Comparison of ENCODE assay signal across 8 cellular contexts in the genomic region with DNA sequence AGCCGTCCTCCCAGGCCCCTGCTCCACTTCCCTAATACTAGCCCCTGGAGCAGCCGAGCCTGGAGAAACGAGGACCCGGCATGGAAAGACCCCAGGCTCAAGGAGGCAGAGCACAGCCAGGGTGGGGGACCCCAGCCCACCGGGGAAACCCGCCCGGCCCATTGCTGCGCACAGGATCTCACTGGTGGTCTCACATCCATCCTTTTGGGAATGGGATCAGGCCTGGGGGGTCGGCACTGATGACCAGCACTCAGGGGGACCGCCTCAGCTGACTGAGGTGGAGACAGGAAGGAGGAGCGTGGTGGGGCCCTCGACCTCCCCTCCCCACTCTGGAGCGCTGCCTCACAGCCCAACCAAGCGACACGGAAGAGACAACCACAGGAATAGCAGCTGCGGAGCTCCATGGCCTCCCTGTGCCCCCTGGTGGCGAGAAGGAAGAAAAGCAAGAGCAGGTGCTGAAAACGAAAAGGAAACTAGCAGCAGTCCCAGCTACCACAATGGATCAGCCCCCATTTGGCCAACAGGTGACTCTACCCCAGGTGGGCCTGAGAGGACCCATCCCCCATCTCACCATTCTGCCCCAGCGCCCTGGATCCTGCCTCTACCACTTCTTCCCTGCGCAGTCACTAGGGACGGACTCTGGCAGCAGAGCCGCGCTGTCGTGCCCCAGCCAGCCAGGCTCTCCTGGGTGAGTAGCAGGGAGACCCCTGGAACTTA. TPM values are rescaled to one million over a fixed set of nuclear protein-coding genes. Genes with fewer than 3 reads are reported as not detected.
A peak's percentile ranks its signal among the peaks of the same experiment; 100 is the strongest.
DNase-seq lines count a peak whose midpoint lies in the region; ATAC-seq and TF ChIP-seq lines count a peak whose summit lies in the region.
"Not testable (repeated sequence)": the region's sequence is repeated elsewhere in the genome, so short reads cannot be mapped to it uniquely, and the experiment has no call there.

No MANE protein-coding gene starts in this region.

- H3K9me3 Mint-ChIP-seq in GM23338; nephron; stimulated activated naive CD8-positive, alpha-beta T cell treated with anti-CD3 and anti-CD28 coated beads, Interleukin-15, amount 100 ng/mL, for 72 hours: not testable (repeated sequence)

- H3F3A ChIP-seq in GM23338 (replicated peaks; ENCODE audit: low read depth), result not testable (repeated sequence)

- not testable (repeated sequence) for H3K4me1 ChIP-seq in GM23338 (ENCODE audit: insufficient read depth); Karpas-422 (ENCODE audit: low read length)

- not testable (repeated sequence) for H3K79me2 ChIP-seq in GM23338 (replicated peaks; ENCODE audit: insufficient read depth); Karpas-422 (ENCODE audit: low read length)

- TF ChIP-seq CTCF in GM23338 (conservative IDR thresholded peaks at IDR 0.05; ENCODE audit: low read depth in 2 of 2) (peak; percentile 77 to 82), fibroblast of pulmonary artery (IDR thresholded peaks at IDR 0.05; ENCODE audit: low read length, missing control alignments) (peak; percentile 59), nephron (IDR thresholded peaks at IDR 0.05; ENCODE audit: unreplicated experiment in 3 of 3) (peak; percentile 62 to 76 (median 69))

- not testable (repeated sequence) for H3K36me3 ChIP-seq in GM23338 (ENCODE audit: insufficient read depth); Karpas-422 (ENCODE audit: insufficient read depth, low read length)

- not testable (repeated sequence) for H3K27ac Mint-ChIP-seq in GM23338, nephron
- H3K27ac Mint-ChIP-seq in stimulated activated naive CD8-positive, alpha-beta T cell treated with anti-CD3 and anti-CD28 coated beads, Interleukin-15, amount 100 ng/mL, for 72 hours, result peak overlapping the region; percentile 27 to 43

- peaks cover 25% of the 10 kb centered on the region; the same call in 2 of the 3 replicates for H3K4me1 Mint-ChIP-seq in GM23338
- not testable (repeated sequence) for H3K4me1 Mint-ChIP-seq in nephron
- H3K4me1 Mint-ChIP-seq in stimulated activated naive CD8-positive, alpha-beta T cell treated with anti-CD3 and anti-CD28 coated beads, Interleukin-15, amount 100 ng/mL, for 72 hours, result peaks cover 19% of the 10 kb centered on the region

- H3K36me3 Mint-ChIP-seq in GM23338 (ENCODE audit: low read depth); nephron (ENCODE audit: low read depth): not testable (repeated sequence)

- peak overlapping the region; percentile 68 for H3K4me3 Mint-ChIP-seq in GM23338
- peak overlapping the region; percentile 17 to 57 (median 31) for H3K4me3 Mint-ChIP-seq in nephron
- peak overlapping the region; percentile 68 to 75 for H3K4me3 Mint-ChIP-seq in stimulated activated naive CD8-positive, alpha-beta T cell treated with anti-CD3 and anti-CD28 coated beads, Interleukin-15, amount 100 ng/mL, for 72 hours

- peak overlapping the region; percentile 78 for H3K4me3 ChIP-seq in GM23338
- H3K4me3 ChIP-seq in Karpas-422 (ENCODE audit: low read length), result not testable (repeated sequence)
- peak overlapping the region; percentile 24 for H3K4me3 ChIP-seq in fibroblast of pulmonary artery (replicated peaks; ENCODE audit: low read depth, low read length)

- not testable (repeated sequence) for H3K9me2 ChIP-seq in GM23338 (ENCODE audit: insufficient read depth); Karpas-422 (replicated peaks; ENCODE audit: insufficient read depth, low read length)

- not testable (repeated sequence) for H3K9me3 ChIP-seq in Karpas-422 (ENCODE audit: low read length)

- peak; percentile 78 for ATAC-seq in GM23338
- peak; percentile 82 for ATAC-seq in stimulated activated naive CD8-positive, alpha-beta T cell treated with anti-CD3 and anti-CD28 coated beads, Interleukin-15, amount 100 ng/mL, for 72 hours

- H3K27me3 Mint-ChIP-seq in GM23338 (ENCODE audit: insufficient read depth, low read depth, poor library complexity), result peaks cover 22% of the 10 kb centered on the region
- peaks cover 61% of the 10 kb centered on the region for H3K27me3 Mint-ChIP-seq in nephron (ENCODE audit: low read depth)
- peaks cover 12% of the 10 kb centered on the region for H3K27me3 Mint-ChIP-seq in stimulated activated naive CD8-positive, alpha-beta T cell treated with anti-CD3 and anti-CD28 coated beads, Interleukin-15, amount 100 ng/mL, for 72 hours

- H3K27me3 ChIP-seq in GM23338 (ENCODE audit: insufficient read depth), result peaks cover 27% of the 10 kb centered on the region
- not testable (repeated sequence) for H3K27me3 ChIP-seq in Karpas-422 (ENCODE audit: low read length)

- H3K4me2 ChIP-seq in GM23338, result peak overlapping the region; percentile 98
- H3K4me2 ChIP-seq in Karpas-422 (ENCODE audit: low read depth, low read length, poor library complexity, severe bottlenecking), result not testable (repeated sequence)

- DNase-seq in Daoy (ENCODE audit: low read depth) (peak; percentile 80), GM23338 (ENCODE audit: low spot score) (peak; percentile 90), Karpas-422 (peak; percentile 77), RPMI8226 (peak; percentile 78), fibroblast of pulmonary artery (ENCODE audit: low read depth) (peak; percentile 66)
- peak; percentile 15 to 36 for DNase-seq in activated T-helper 1 cell treated with anti-CD3 and anti-CD28 coated beads, Interleukin-2, amount 50 U/mL, for 16 hours (ENCODE audit: low read depth in 1 of 2, low spot score in 1 of 2)
- peak; percentile 64 to 80 for DNase-seq in stimulated activated naive CD8-positive, alpha-beta T cell treated with anti-CD3 and anti-CD28 coated beads, Interleukin-15, amount 100 ng/mL, for 72 hours

- not testable (repeated sequence) for H3K9ac ChIP-seq in Karpas-422 (ENCODE audit: low read length)

- H2AFZ ChIP-seq in GM23338, result peak overlapping the region; percentile 100
- H2AFZ ChIP-seq in Karpas-422 (ENCODE audit: low read length), result not testable (repeated sequence)

- H3K27ac ChIP-seq in GM23338 (ENCODE audit: low read depth); Karpas-422 (ENCODE audit: low read length): not testable (repeated sequence)

- H4K20me1 ChIP-seq in GM23338 (replicated peaks; ENCODE audit: insufficient read depth); Karpas-422 (ENCODE audit: insufficient read depth, low read depth, low read length): not testable (repeated sequence)

RNA-seq across cellular contexts. Expression of gene TNS1, which starts 31.9 kb away (rescaled TPM):
- 0.80 and 2.6 TPM in 2 replicates for total RNA-seq in Daoy (2014; rRNA removed; shearing (Covaris generic))
- 5.7 and 7.4 TPM in 2 replicates for total RNA-seq in GM23338 (2014; rRNA removed; shearing (Covaris generic))
- polyA plus RNA-seq in GM23338 (2016; fragmentation: Nextera tagmentation; extraction: Ambion mirVana), result 1.3 and 2.0 TPM in 2 replicates
- 1.7 TPM in 1 of 2 replicates, not detected in the other for total RNA-seq in Karpas-422 (2014; rRNA removed; shearing (Covaris generic); ENCODE audit: low replicate concordance)

RNA-seq across cellular contexts. Expression of gene RUFY4, which starts 34.4 kb away (rescaled TPM):
- total RNA-seq in Daoy (2014; rRNA removed; shearing (Covaris generic)), result not detected in 2 replicates
- 0.04 TPM in 1 of 2 replicates, not detected in the other for total RNA-seq in GM23338 (2014; rRNA removed; shearing (Covaris generic))
- 0.27 and 0.89 TPM in 2 replicates for polyA plus RNA-seq in GM23338 (2016; fragmentation: Nextera tagmentation; extraction: Ambion mirVana)
- 0.11 TPM in 1 of 2 replicates, not detected in the other for total RNA-seq in Karpas-422 (2014; rRNA removed; shearing (Covaris generic); ENCODE audit: low replicate concordance)

Comparison
In these comparisons a context has a peak if more than half of its experiments do, and no peak if none do; other contexts are left out.
1. DNase-seq: peak in every context shown above with its lines; median percentile 90 in GM23338; 80 in Daoy; 78 in RPMI8226; 77 in Karpas-422; 72 in stimulated activated naive CD8-positive, alpha-beta T cell treated with anti-CD3 and anti-CD28 coated beads, Interleukin-15, amount 100 ng/mL, for 72 hours; 66 in fibroblast of pulmonary artery; 26 in activated T-helper 1 cell treated with anti-CD3 and anti-CD28 coated beads, Interleukin-2, amount 50 U/mL, for 16 hours.